ENCODE assay signal across 17 cellular contexts in genomic region chr9:14924821-14925220, GRCh38. TPM values are rescaled to one million over a fixed set of nuclear protein-coding genes. Genes with fewer than 3 reads are reported as not detected.
DNase-seq lines count a peak whose midpoint lies in the region; ATAC-seq and TF ChIP-seq lines count a peak whose summit lies in the region.
"Had no signal": no experiment of that assay in that cellular context is flagged by ENCODE, and none has a peak within 500 bp of the region (broad histone marks: within the 10 kb centered on the region; RNA-seq: fewer than 3 reads in every experiment).

No MANE protein-coding gene starts in this region.

- TF ChIP-seq POLR2A in heart left ventricle (IDR thresholded peaks at IDR 0.05), result no peak

- DNase-seq in ELR (ENCODE audit: low read depth), result peak; percentile 10
- peak; percentile 83 for DNase-seq in adipocyte (ENCODE audit: low read depth)
- DNase-seq in heart left ventricle, result no peak
- DNase-seq in activated CD8-positive, alpha-beta memory T cell treated with anti-CD3 and anti-CD28 coated beads, Interleukin-2, amount 50 U/mL, for 48 hours, result no peak
- no peak for DNase-seq in NCI-H187 treated with DMSO at 0.1 percent for 48 hours (lab: John Stamatoyannopoulos, UW)
- no peak for DNase-seq in NCI-H128 (lab: John Stamatoyannopoulos, UW; ENCODE audit: unreplicated experiment)
- DNase-seq: activated CD8-positive, alpha-beta memory T cell treated with anti-CD3 and anti-CD28 coated beads for 24 hours; CD8-positive, alpha-beta T cell; effector CD4-positive, alpha-beta T cell; H7; Kasumi-1; NCI-H345; T1000 had no signal

- ATAC-seq in heart left ventricle, result peak in 3 of 4 donors; percentile 32 to 64 (median 46)
- no peak for ATAC-seq in GM19328 (IDR thresholded peaks at IDR 0.05; ENCODE audit: unreplicated experiment)
- ATAC-seq: activated naive CD4-positive, alpha-beta T cell treated with anti-CD3 and anti-CD28 coated beads, Interleukin-2, amount 50 U/mL, for 72 hours; CD8-positive, alpha-beta T cell had no signal

- intact Hi-C loops in heart left ventricle (cut with DNase I), result loop anchor here in 1 of 10 donors (10.0 kb wide), 1 partner anchor 60 kb away; no protein-coding TSS in a partner anchor

- H3K4me1 ChIP-seq in adipocyte (ENCODE audit: control insufficient read depth, insufficient read depth, low read length) (peaks cover 28% of the 10 kb centered on the region), heart left ventricle (no peaks in the 10 kb centered on the region), skeletal muscle tissue (ENCODE audit: control insufficient read depth in 3 of 3, insufficient read depth in 3 of 3, low read length in 3 of 3) (no peaks in the 10 kb centered on the region)

- peak overlapping the region; percentile 77 for H3K9ac ChIP-seq in adipocyte (ENCODE audit: low read length)
- H3K9ac ChIP-seq in skeletal muscle tissue (ENCODE audit: low read depth in 1 of 3, low read length in 3 of 3), result no peak overlapping the region

- H3K9me3 ChIP-seq in adipocyte (ENCODE audit: control insufficient read depth, low read length), result no peaks in the 10 kb centered on the region
- H3K9me3 ChIP-seq in heart left ventricle, result no peaks in the 10 kb centered on the region
- H3K9me3 ChIP-seq in skeletal muscle tissue (ENCODE audit: control insufficient read depth in 3 of 3, low read length in 3 of 3), result no peaks in the 10 kb centered on the region

- peak overlapping the region; percentile 82 for H3K4me3 ChIP-seq in adipocyte (ENCODE audit: low read length)
- peak overlapping the region in 5 of 12 donors; percentile 2 to 33 (median 27) for H3K4me3 ChIP-seq in heart left ventricle
- peak overlapping the region in 2 of 3 donors; percentile 17 to 57 for H3K4me3 ChIP-seq in skeletal muscle tissue (ENCODE audit: low read length in 3 of 3)
- H3K4me3 ChIP-seq: skin epidermis had no signal

- H3K36me3 ChIP-seq in adipocyte (ENCODE audit: control insufficient read depth, insufficient read depth, low read length, severe bottlenecking) (no peaks in the 10 kb centered on the region), heart left ventricle (no peaks in the 10 kb centered on the region), skeletal muscle tissue (ENCODE audit: control insufficient read depth in 3 of 3, insufficient read depth in 3 of 3, low read length in 3 of 3) (no peaks in the 10 kb centered on the region)

- TF ChIP-seq CTCF in heart left ventricle (IDR thresholded peaks at IDR 0.05), result no peak

- no peaks in the 10 kb centered on the region for H3K27me3 ChIP-seq in adipocyte (replicated peaks; ENCODE audit: control insufficient read depth, insufficient read depth, low read length)
- no peaks in the 10 kb centered on the region for H3K27me3 ChIP-seq in heart left ventricle
- H3K27me3 ChIP-seq in skeletal muscle tissue (ENCODE audit: control insufficient read depth in 3 of 3, insufficient read depth in 3 of 3, low read length in 3 of 3), result no peaks in the 10 kb centered on the region

- peak overlapping the region in 1 of 12 donors; percentile 38 for H3K27ac ChIP-seq in heart left ventricle
- H3K27ac ChIP-seq in skeletal muscle tissue (ENCODE audit: low read depth, low read length), result no peak overlapping the region

- 65 to 82% (median 74%) methylated on average over 2 of the region's 2 CpGs for WGBS in heart left ventricle, 4 donors

RNA-seq across cellular contexts. Expression of gene FREM1, which starts 14.6 kb away (rescaled TPM):
- total RNA-seq in heart left ventricle, result 1 to 10 TPM in 8 of 9 donors, under 1 TPM in 1; 0.62 to 6.5 (median 2.5) TPM
- 1 to 10 TPM in 1 of 2 donors, under 1 TPM in 1; 0.29 to 1.1 TPM for polyA plus RNA-seq in heart left ventricle
- total RNA-seq in skeletal muscle tissue, result 17.2 TPM
- total RNA-seq: CD8-positive, alpha-beta T cell had no signal

Comparison
In these comparisons a context has a peak if more than half of its experiments do, and no peak if none do; other contexts are left out.
1. DNase-seq: peak in ELR (single experiment) and adipocyte (single experiment); none in heart left ventricle (0 of 5), activated CD8-positive, alpha-beta memory T cell treated with anti-CD3 and anti-CD28 coated beads, Interleukin-2, amount 50 U/mL, for 48 hours (single experiment), NCI-H187 treated with DMSO at 0.1 percent for 48 hours (single experiment) and NCI-H128 (single experiment).